12 cellular contexts compared by ENCODE assay signal in the genomic region with DNA sequence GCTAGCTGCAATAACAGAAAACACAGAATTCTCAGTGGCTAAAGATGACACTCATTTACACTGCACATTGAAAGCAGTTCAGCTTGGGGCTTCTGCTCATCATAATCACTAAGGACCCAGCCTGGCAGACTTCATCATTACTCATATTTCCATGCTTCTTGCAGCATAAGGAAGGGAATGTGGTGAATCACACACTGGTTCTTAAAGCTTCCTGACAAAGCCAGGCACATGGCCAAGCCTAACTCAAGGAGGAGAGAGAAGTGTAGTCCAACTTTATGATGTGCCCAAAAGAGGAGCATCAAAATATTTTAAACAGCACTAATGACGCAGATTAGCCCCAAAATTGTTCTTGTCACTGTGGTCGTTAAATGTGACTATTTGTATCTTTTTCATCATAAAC.
DNase-seq lines count a peak whose midpoint lies in the region; ATAC-seq and TF ChIP-seq lines count a peak whose summit lies in the region.
"Had no signal": no experiment of that assay in that cellular context is flagged by ENCODE, and none has a peak within 500 bp of the region (broad histone marks: within the 10 kb centered on the region; RNA-seq: fewer than 3 reads in every experiment).

No MANE protein-coding gene starts in this region.

- no peaks in the 10 kb centered on the region for H3K36me3 ChIP-seq in mucosa of descending colon (ENCODE audit: low read depth)
- H3K36me3 ChIP-seq: neutrophil had no signal

- peak; percentile 81 for DNase-seq in AG20443 (ENCODE audit: low spot score)
- DNase-seq in LNCaP clone FGC (ENCODE audit: low read depth) = peak; percentile 39
- DNase-seq in cardiac fibroblast (ENCODE audit: low read depth in 2 of 2) = peak; percentile 97 to 98
- DNase-seq in mucosa of descending colon = no peak
- DNase-seq in OCI-M1 (lab: John Stamatoyannopoulos, UW) = no peak
- DNase-seq in NCI-H2029 (lab: John Stamatoyannopoulos, UW) = no peak
- no peak for DNase-seq in cerebellum (ENCODE audit: low spot score)
- DNase-seq: activated naive CD4-positive, alpha-beta T cell treated with anti-CD3 and anti-CD28 coated beads, Interleukin-2, amount 10 ng/mL, durations not matched to agents 7 days and 5 days; DMS79 treated with DMSO at 0.1 percent for 48 hours; erythroblast had no signal

- H3K9me3 ChIP-seq in mucosa of descending colon = no peaks in the 10 kb centered on the region
- H3K9me3 ChIP-seq: neutrophil had no signal

- intact Hi-C loops in mucosa of descending colon (cut with DNase I, micrococcal nuclease) = no loop called here

- TF ChIP-seq CTCF in LNCaP clone FGC (IDR thresholded peaks at IDR 0.05; ENCODE audit: control insufficient read depth, extremely low read depth, insufficient read depth) = no peak
- TF ChIP-seq CTCF in cardiac fibroblast (IDR thresholded peaks at IDR 0.05; ENCODE audit: low read depth, low read length) = no peak
- no peak for TF ChIP-seq CTCF in mucosa of descending colon (IDR thresholded peaks at IDR 0.05)

- H3K4me3 ChIP-seq in LNCaP clone FGC (ENCODE audit: low read depth, low read length) (no peak overlapping the region), cardiac fibroblast (replicated peaks in 1 of 2; ENCODE audit: low read depth in 2 of 2, low read length in 2 of 2) (no peak overlapping the region), mucosa of descending colon (no peak overlapping the region)

- ATAC-seq in mucosa of descending colon (peak; percentile 24), HG03039 (IDR thresholded peaks at IDR 0.05; ENCODE audit: unreplicated experiment) (no peak)

- H3K4me1 ChIP-seq in mucosa of descending colon (ENCODE audit: low read depth) = no peaks in the 10 kb centered on the region

Comparison
In these comparisons a context has a peak if more than half of its experiments do, and no peak if none do; other contexts are left out.
1. DNase-seq: peak in AG20443 (single experiment), LNCaP clone FGC (single experiment) and cardiac fibroblast (2 of 2); none in mucosa of descending colon (0 of 3), OCI-M1 (single experiment), NCI-H2029 (single experiment) and cerebellum (single experiment).